18 cellular contexts compared by ENCODE assay signal in the genomic region with DNA sequence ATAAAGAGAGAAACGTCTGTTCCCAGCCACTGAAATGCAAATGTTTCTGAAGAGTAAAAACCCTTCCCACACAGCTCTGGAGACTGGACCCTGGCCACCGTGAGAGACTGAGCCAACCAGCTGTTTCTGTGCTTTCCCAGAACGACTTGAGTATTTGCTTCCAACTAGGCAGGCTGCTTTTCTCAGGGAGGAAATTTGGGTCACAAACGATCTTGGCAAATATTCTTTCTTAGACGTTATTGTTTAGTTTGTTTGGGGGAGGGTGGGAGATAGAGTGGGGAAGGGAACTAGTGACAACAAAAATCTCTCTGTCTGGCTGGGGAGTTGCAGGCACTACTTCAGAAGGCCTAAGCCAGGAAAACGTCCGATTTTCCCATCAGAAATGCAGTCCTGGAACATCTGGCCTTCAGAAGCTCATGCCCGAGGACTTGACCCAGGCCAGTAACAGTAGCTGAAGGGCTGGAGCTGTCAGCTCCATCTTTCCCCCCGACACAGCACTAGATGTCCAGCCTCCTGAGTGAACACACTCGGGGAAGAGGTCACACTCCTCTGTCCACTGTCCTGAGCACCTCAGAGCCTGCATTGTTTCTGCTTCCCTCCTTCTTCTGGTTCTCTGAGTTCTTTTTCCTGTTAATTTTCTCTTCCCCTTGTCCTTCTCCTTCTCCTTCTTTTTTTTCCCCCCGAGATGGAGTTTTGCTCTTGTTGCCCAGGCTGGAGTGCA. TPM values are rescaled to one million over a fixed set of nuclear protein-coding genes. Genes with fewer than 3 reads are reported as not detected.
DNase-seq lines count a peak whose midpoint lies in the region; ATAC-seq and TF ChIP-seq lines count a peak whose summit lies in the region.
"Had no signal": no experiment of that assay in that cellular context is flagged by ENCODE, and none has a peak within 500 bp of the region (broad histone marks: within the 10 kb centered on the region; RNA-seq: fewer than 3 reads in every experiment).

No MANE protein-coding gene starts in this region.

- H3K27ac ChIP-seq in right atrium auricular region = no peak overlapping the region
- no peak overlapping the region for H3K27ac ChIP-seq in mesenchymal stem cell (ENCODE audit: low read length, poor library complexity, severe bottlenecking)
- H3K27ac ChIP-seq: C4-2B had no signal

- TF ChIP-seq CTCF in right atrium auricular region (IDR thresholded peaks at IDR 0.05) = no peak

- no peak overlapping the region for H3K9ac ChIP-seq in mesenchymal stem cell (ENCODE audit: low read length)

- H2BK15ac ChIP-seq in mesenchymal stem cell (ENCODE audit: low read depth, poor library complexity, severe bottlenecking) = no peak overlapping the region

- H2AK5ac ChIP-seq in mesenchymal stem cell (ENCODE audit: low read length, severe bottlenecking) = no peak overlapping the region

- peaks cover 0 to 9% of the 10 kb centered on the region in 2 donors for H3K27me3 ChIP-seq in right atrium auricular region
- H3K27me3 ChIP-seq in mesenchymal stem cell (ENCODE audit: control insufficient read depth in 1 of 2, insufficient read depth in 1 of 2, low read length in 2 of 2) = peaks cover 37 to 63% of the 10 kb centered on the region in 2 experiments

- H2BK120ac ChIP-seq in mesenchymal stem cell (ENCODE audit: low read depth, low read length) = no peak overlapping the region

- no peak overlapping the region for H3K18ac ChIP-seq in mesenchymal stem cell (ENCODE audit: low read depth in 1 of 2, low read length in 2 of 2)

- no peaks in the 10 kb centered on the region for H3K4me1 ChIP-seq in right atrium auricular region
- peaks cover 9% of the 10 kb centered on the region for H3K4me1 ChIP-seq in mesenchymal stem cell (ENCODE audit: control insufficient read depth, insufficient read depth, low read depth, low read length)

- H3K4me2 ChIP-seq in mesenchymal stem cell (ENCODE audit: low read length, poor library complexity, severe bottlenecking) = no peak overlapping the region

- intact Hi-C loops in Right ventricle myocardium superior (cut with DNase I) = no loop called here

- H3K79me1 ChIP-seq in mesenchymal stem cell (replicated peaks; ENCODE audit: low read length, poor library complexity, severe bottlenecking) = no peaks in the 10 kb centered on the region

- DNase-seq in Right ventricle myocardium superior = no peak
- no peak for DNase-seq in right atrium auricular region (ENCODE audit: low spot score)
- DNase-seq in globus pallidus (ENCODE audit: low spot score) = peak; percentile 53
- DNase-seq in middle frontal gyrus (ENCODE audit: extremely low spot score, low spot score) = peak; percentile 21
- peak; percentile 61 for DNase-seq in superior temporal gyrus (ENCODE audit: extremely low spot score)
- no peak for DNase-seq in mesenteric fat pad (ENCODE audit: low spot score)
- no peak for DNase-seq in mesenchymal stem cell
- DNase-seq in RKO (ENCODE audit: low spot score) = no peak
- DNase-seq: COR-L47, DMS53, HCEC 1CT, Karpas-422, MM.1S, NCI-H1930, NCI-H2171 treated with DMSO at 0.1 percent for 48 hours, NCI-H510A had no signal

- no peaks in the 10 kb centered on the region for H3K9me3 ChIP-seq in right atrium auricular region
- no peaks in the 10 kb centered on the region for H3K9me3 ChIP-seq in mesenchymal stem cell (ENCODE audit: control insufficient read depth, low read length)

- H3K23ac ChIP-seq in mesenchymal stem cell (ENCODE audit: low read length in 2 of 2) = no peak overlapping the region

- H4K8ac ChIP-seq in mesenchymal stem cell (ENCODE audit: low read length) = no peak overlapping the region

- WGBS in mesenchymal stem cell = 61% methylated on average over 11 of the region's 11 CpGs

- no peak overlapping the region for H3K14ac ChIP-seq in mesenchymal stem cell (ENCODE audit: low read length in 2 of 2)

- no peak overlapping the region for H3K4me3 ChIP-seq in right atrium auricular region
- H3K4me3 ChIP-seq in mesenchymal stem cell (ENCODE audit: insufficient read depth in 1 of 2, low read depth in 1 of 2, low read length in 2 of 2) = no peak overlapping the region
- H3K4me3 ChIP-seq: GM12878 had no signal

- H2AFZ ChIP-seq in mesenchymal stem cell (ENCODE audit: low read depth, low read length) = no peak overlapping the region

- H3K4ac ChIP-seq in mesenchymal stem cell (ENCODE audit: low read depth in 1 of 2, low read length in 2 of 2) = no peak overlapping the region

- H3K36me3 ChIP-seq in right atrium auricular region (no peaks in the 10 kb centered on the region), mesenchymal stem cell (ENCODE audit: control insufficient read depth in 1 of 2, insufficient read depth in 2 of 2, low read depth in 1 of 2, low read length in 2 of 2) (no peaks in the 10 kb centered on the region)

- no peak overlapping the region for H2BK12ac ChIP-seq in mesenchymal stem cell (ENCODE audit: low read length in 2 of 2)

- no peak overlapping the region for H2BK5ac ChIP-seq in mesenchymal stem cell (ENCODE audit: low read depth, low read length, poor library complexity, severe bottlenecking)

- ATAC-seq in Right ventricle myocardium superior (ENCODE audit: poor library complexity) = peak; percentile 11
- ATAC-seq: GM12878 had no signal

- H4K91ac ChIP-seq in mesenchymal stem cell (ENCODE audit: low read length) = no peak overlapping the region

RNA-seq across cellular contexts. Expression of gene CCDC92B, which starts 4.0 kb away (rescaled TPM):
- total RNA-seq in Right ventricle myocardium superior (0.11 TPM), right atrium auricular region (not detected), mesenteric fat pad (0.16 TPM)
- polyA plus RNA-seq in mesenchymal stem cell (2013, experiment 1 of 2) = not detected
- polyA plus RNA-seq in mesenchymal stem cell (2013, experiment 2 of 2) = not detected
- total RNA-seq: GM12878 had no signal
- polyA plus RNA-seq: GM12878 had no signal

RNA-seq across cellular contexts. Expression of gene CLUH, which starts 33.9 kb away (rescaled TPM):
- total RNA-seq in Right ventricle myocardium superior (175 TPM), right atrium auricular region (100 to 1,000 TPM in 1 of 2 donors, 10 to 100 TPM in 1; 94.4 to 126 TPM), mesenteric fat pad (149 TPM)
- polyA plus RNA-seq in mesenchymal stem cell (2013, experiment 1 of 2) = 20.4 TPM
- polyA plus RNA-seq in mesenchymal stem cell (2013, experiment 2 of 2) = 19.2 TPM

RNA-seq across cellular contexts. Expression of gene RAP1GAP2, which starts 50.8 kb away (rescaled TPM):
- total RNA-seq in Right ventricle myocardium superior = 46.8 TPM
- total RNA-seq in right atrium auricular region = 10 to 100 TPM; 22.4 to 32.9 TPM
- 10.4 TPM for total RNA-seq in mesenteric fat pad
- polyA plus RNA-seq in mesenchymal stem cell (2013, experiment 1 of 2) = 0.10 TPM
- polyA plus RNA-seq in mesenchymal stem cell (2013, experiment 2 of 2) = 0.14 TPM

Comparison
In these comparisons a context has a peak if more than half of its experiments do, and no peak if none do; other contexts are left out.
1. DNase-seq: peak in globus pallidus (single experiment), middle frontal gyrus (single experiment) and superior temporal gyrus (single experiment); none in Right ventricle myocardium superior (single experiment), right atrium auricular region (single experiment), mesenteric fat pad (single experiment), mesenchymal stem cell (single experiment) and RKO (single experiment).